23 cellular contexts compared by ENCODE assay signal in genomic region chr4:2825740-2826139, GRCh38. TPM values are rescaled to one million over a fixed set of nuclear protein-coding genes. Genes with fewer than 3 reads are reported as not detected.
DNase-seq lines count a peak whose midpoint lies in the region; ATAC-seq and TF ChIP-seq lines count a peak whose summit lies in the region.
"Had no signal": no experiment of that assay in that cellular context is flagged by ENCODE, and none has a peak within 500 bp of the region (broad histone marks: within the 10 kb centered on the region; RNA-seq: fewer than 3 reads in every experiment).

No MANE protein-coding gene starts in this region.

- H2AFZ ChIP-seq in neuronal stem cell (ENCODE audit: low read length) = no peak overlapping the region

- H3K27ac ChIP-seq in RWPE1 (peak overlapping the region; percentile 72), neuronal stem cell (replicated peaks; ENCODE audit: low read length) (no peak overlapping the region)
- H3K27ac ChIP-seq: brain microvascular endothelial cell, colonic mucosa, testis, vagina had no signal

- no peaks in the 10 kb centered on the region for H3K9me3 Mint-ChIP-seq in activated CD8-positive, alpha-beta T cell treated with anti-CD3 and anti-CD28 coated beads, Interleukin-2, amount 10 ng/mL, durations not matched to agents 7 days and 5 days (ENCODE audit: insufficient read depth)
- H3K9me3 Mint-ChIP-seq: HFFc6; naive thymus-derived CD8-positive, alpha-beta T cell had no signal

- in situ Hi-C loops in G401 (cut with HindIII; ENCODE audit: low sequenced_read_pairs) = no loop called here

- H3K23ac ChIP-seq in neuronal stem cell (ENCODE audit: low read depth, low read length, poor library complexity) = peak overlapping the region; percentile 73

- peaks cover 5% of the 10 kb centered on the region for H3K79me1 ChIP-seq in neuronal stem cell (ENCODE audit: low read depth, low read length)

- peak overlapping the region; percentile 44 for H3K9ac ChIP-seq in neuronal stem cell (ENCODE audit: low read depth, low read length, poor library complexity)

- H3K4me3 Mint-ChIP-seq in activated CD8-positive, alpha-beta T cell treated with anti-CD3 and anti-CD28 coated beads, Interleukin-2, amount 10 ng/mL, durations not matched to agents 7 days and 5 days = no peak overlapping the region
- H3K4me3 Mint-ChIP-seq: CD4-positive, CD25-positive, alpha-beta regulatory T cell; HFFc6; naive thymus-derived CD8-positive, alpha-beta T cell; stimulated activated memory B cell treated with anti-CD40 and anti-IgM and Interleukin-4, amounts not matched to agents 10 μg/mL and 1 μg/mL and 100 μg/mL, for 72 hours had no signal

- no peak overlapping the region for H2BK12ac ChIP-seq in neuronal stem cell (ENCODE audit: low read length)

- no peak overlapping the region for H3K4me3 ChIP-seq in neuronal stem cell (ENCODE audit: low read length in 2 of 2)
- H3K4me3 ChIP-seq: colonic mucosa, skin epidermis, testis, vagina had no signal

- H3K9me3 ChIP-seq in neuronal stem cell (replicated peaks in 1 of 2; ENCODE audit: control insufficient read depth in 2 of 2, insufficient read depth in 1 of 2, low read depth in 1 of 2, low read length in 2 of 2) = no peaks in the 10 kb centered on the region
- H3K9me3 ChIP-seq: colonic mucosa, testis, vagina had no signal

- no peak overlapping the region for H4K8ac ChIP-seq in neuronal stem cell (ENCODE audit: low read depth, low read length)

- DNase-seq in G401 (ENCODE audit: low spot score) = peak; percentile 29
- DNase-seq in RWPE1 (ENCODE audit: low spot score) = no peak
- DNase-seq in left cardiac atrium = peak; percentile 24
- no peak for DNase-seq in neuronal stem cell (ENCODE audit: low spot score)
- DNase-seq in SW 1271 (lab: John Stamatoyannopoulos, UW) = no peak
- DNase-seq in NCI-H2171 treated with DMSO at 0.1 percent for 48 hours (lab: John Stamatoyannopoulos, UW) = no peak
- DNase-seq in activated CD8-positive, alpha-beta T cell treated with anti-CD3 and anti-CD28 coated beads, Interleukin-2, amount 10 ng/mL, durations not matched to agents 7 days and 5 days = no peak
- DNase-seq: activated CD4-positive, CD25-positive, alpha-beta regulatory T cell treated with anti-CD3 and anti-CD28 coated beads, Interleukin-2, amount 50 U/mL, for 72 hours; brain microvascular endothelial cell; CD4-positive, CD25-positive, alpha-beta regulatory T cell; colonic mucosa; GDM1; HFFc6; Karpas-422; mesendoderm; NCI-H187; NCI-H2227 treated with DMSO at 0.1 percent for 48 hours; stimulated activated CD4-positive, alpha-beta T cell treated with anti-CD3 and anti-CD28 coated beads, Interleukin-2, amount 100 ng/mL, for 24 hours; testis had no signal

- no peaks in the 10 kb centered on the region for H3K27me3 Mint-ChIP-seq in activated CD8-positive, alpha-beta T cell treated with anti-CD3 and anti-CD28 coated beads, Interleukin-2, amount 10 ng/mL, durations not matched to agents 7 days and 5 days (ENCODE audit: low read depth)
- H3K27me3 Mint-ChIP-seq: CD4-positive, CD25-positive, alpha-beta regulatory T cell; naive thymus-derived CD8-positive, alpha-beta T cell; stimulated activated memory B cell treated with anti-CD40 and anti-IgM and Interleukin-4, amounts not matched to agents 10 μg/mL and 1 μg/mL and 100 μg/mL, for 72 hours had no signal

- no peak overlapping the region for H2BK15ac ChIP-seq in neuronal stem cell (ENCODE audit: low read length)

- no peak overlapping the region for H3K4ac ChIP-seq in neuronal stem cell (ENCODE audit: low read length)

- no peaks in the 10 kb centered on the region for H3K27me3 ChIP-seq in neuronal stem cell (ENCODE audit: control insufficient read depth in 3 of 3, insufficient read depth in 3 of 3, low read depth in 1 of 3, low read length in 3 of 3)
- H3K27me3 ChIP-seq: brain microvascular endothelial cell, colonic mucosa, testis, vagina had no signal

- no peak overlapping the region for H3K4me2 ChIP-seq in neuronal stem cell (ENCODE audit: insufficient read depth, low read length, poor library complexity, severe bottlenecking)

- ATAC-seq in left cardiac atrium = no peak
- ATAC-seq in activated CD8-positive, alpha-beta T cell treated with anti-CD3 and anti-CD28 coated beads, Interleukin-2, amount 10 ng/mL, durations not matched to agents 7 days and 5 days = no peak
- ATAC-seq: naive thymus-derived CD8-positive, alpha-beta T cell had no signal

- H3K4me1 Mint-ChIP-seq in activated CD8-positive, alpha-beta T cell treated with anti-CD3 and anti-CD28 coated beads, Interleukin-2, amount 10 ng/mL, durations not matched to agents 7 days and 5 days (ENCODE audit: low read depth) = no peaks in the 10 kb centered on the region

- peaks cover 35 to 80% of the 10 kb centered on the region in 2 donors for H3K36me3 ChIP-seq in neuronal stem cell (replicated peaks in 1 of 2; ENCODE audit: control insufficient read depth in 2 of 2, insufficient read depth in 2 of 2, low read length in 2 of 2)

- CTCF ChIA-PET in RWPE1 (lab: Yijun Ruan, JAX) = no interaction called here
- CTCF ChIA-PET in activated CD8-positive, alpha-beta T cell treated with anti-CD3 and anti-CD28 coated beads, Interleukin-2, amount 10 ng/mL, durations not matched to agents 7 days and 5 days (lab: Charles Lee) = no interaction called here

- H2BK5ac ChIP-seq in neuronal stem cell (ENCODE audit: low read length) = no peak overlapping the region

- no peak overlapping the region for H4K91ac ChIP-seq in neuronal stem cell (ENCODE audit: low read depth, low read length, poor library complexity)

- no peaks in the 10 kb centered on the region for H3K4me1 ChIP-seq in neuronal stem cell (ENCODE audit: control insufficient read depth in 2 of 2, insufficient read depth in 1 of 2, low read depth in 1 of 2, low read length in 2 of 2)
- H3K4me1 ChIP-seq: colonic mucosa, vagina had no signal

- no peak overlapping the region for H3K14ac ChIP-seq in neuronal stem cell (ENCODE audit: low read length)

- no peak overlapping the region for H3K18ac ChIP-seq in neuronal stem cell (ENCODE audit: low read length)

- POLR2A ChIA-PET in RWPE1 (lab: Yijun Ruan, JAX; ENCODE audit: low non-redundant PET) = no interaction called here
- POLR2A ChIA-PET in activated CD8-positive, alpha-beta T cell treated with anti-CD3 and anti-CD28 coated beads, Interleukin-2, amount 10 ng/mL, durations not matched to agents 7 days and 5 days (lab: Charles Lee) = no interaction called here

- intact Hi-C loops in left cardiac atrium (cut with DNase I) = no loop called here

- H3K36me3 Mint-ChIP-seq in activated CD8-positive, alpha-beta T cell treated with anti-CD3 and anti-CD28 coated beads, Interleukin-2, amount 10 ng/mL, durations not matched to agents 7 days and 5 days (ENCODE audit: low read depth) = peaks cover 66% of the 10 kb centered on the region

- WGBS in neuronal stem cell (ENCODE audit: extremely low coverage in 2 of 2, insufficient read length in 2 of 2, insufficient replicate concordance in 1 of 2), 2 donors = no CpG with 5 or more reads among the region's 13 CpGs

- H2AK5ac ChIP-seq in neuronal stem cell (ENCODE audit: low read depth, low read length) = no peak overlapping the region

- no peak for TF ChIP-seq CTCF in RWPE1 (conservative IDR thresholded peaks at IDR 0.05; ENCODE audit: low read depth)

- no peak overlapping the region for H3K27ac Mint-ChIP-seq in activated CD8-positive, alpha-beta T cell treated with anti-CD3 and anti-CD28 coated beads, Interleukin-2, amount 10 ng/mL, durations not matched to agents 7 days and 5 days
- H3K27ac Mint-ChIP-seq: HFFc6; stimulated activated memory B cell treated with anti-CD40 and anti-IgM and Interleukin-4, amounts not matched to agents 10 μg/mL and 1 μg/mL and 100 μg/mL, for 72 hours had no signal

- no peak overlapping the region for H2BK120ac ChIP-seq in neuronal stem cell (ENCODE audit: low read depth, low read length)

RNA-seq across cellular contexts. Expression of gene ADD1, which starts 17.9 kb away (rescaled TPM):
- 82.3 and 121 TPM in 2 replicates for total RNA-seq in G401 (2014; rRNA removed; shearing (Covaris generic))
- total RNA-seq in left cardiac atrium = 100 to 1,000 TPM; 200 to 209 TPM
- 169 TPM for polyA plus RNA-seq in neuronal stem cell (2013, experiment 1 of 2)
- 159 TPM for polyA plus RNA-seq in neuronal stem cell (2013, experiment 2 of 2)
- total RNA-seq in activated CD8-positive, alpha-beta T cell treated with anti-CD3 and anti-CD28 coated beads, Interleukin-2, amount 10 ng/mL, durations not matched to agents 7 days and 5 days = 100 to 1,000 TPM; 252 to 255 TPM

RNA-seq across cellular contexts. Expression of gene SH3BP2, which starts 32.9 kb away (rescaled TPM):
- 9.0 TPM in 2 replicates for total RNA-seq in G401 (2014; rRNA removed; shearing (Covaris generic))
- 10 to 100 TPM; 28.3 to 28.5 TPM for total RNA-seq in left cardiac atrium
- polyA plus RNA-seq in neuronal stem cell (2013, experiment 1 of 2) = 8.1 TPM
- polyA plus RNA-seq in neuronal stem cell (2013, experiment 2 of 2) = 8.7 TPM
- 10 to 100 TPM; 88.2 to 93.0 TPM for total RNA-seq in activated CD8-positive, alpha-beta T cell treated with anti-CD3 and anti-CD28 coated beads, Interleukin-2, amount 10 ng/mL, durations not matched to agents 7 days and 5 days

Comparison
In these comparisons a context has a peak if more than half of its experiments do, and no peak if none do; other contexts are left out.
1. DNase-seq: peak in G401 (single experiment) and left cardiac atrium (single experiment); none in RWPE1 (single experiment), neuronal stem cell (single experiment), SW 1271 (0 of 2), NCI-H2171 treated with DMSO at 0.1 percent for 48 hours (single experiment) and activated CD8-positive, alpha-beta T cell treated with anti-CD3 and anti-CD28 coated beads, Interleukin-2, amount 10 ng/mL, durations not matched to agents 7 days and 5 days (single experiment).